ENCODE assay signal across 7 cellular contexts in genomic region chr17:78882546-78883089, GRCh38. TPM values are rescaled to one million over a fixed set of nuclear protein-coding genes. Genes with fewer than 3 reads are reported as not detected.
DNase-seq lines count a peak whose midpoint lies in the region; TF ChIP-seq lines count a peak whose summit lies in the region.

No MANE protein-coding gene starts in this region.

- H3K4me3 ChIP-seq in dorsolateral prefrontal cortex (peak overlapping the region in 18 of 59 donors; percentile 14 to 65 (median 58)), urinary bladder (ENCODE audit: low read depth, low read length) (no peak overlapping the region)

- no peaks in the 10 kb centered on the region for H3K27me3 ChIP-seq in dorsolateral prefrontal cortex

- H3K36me3 ChIP-seq in urinary bladder (ENCODE audit: insufficient read depth): no peaks in the 10 kb centered on the region

- TF ChIP-seq CTCF in dorsolateral prefrontal cortex (IDR thresholded peaks at IDR 0.05 in 54 of 56, conservative IDR thresholded peaks at IDR 0.05 in 2 of 56; ENCODE audit: low read depth in 1 of 56, partially characterized antibody in 56 of 56): no peak
- TF ChIP-seq CTCF in GM10266 (IDR thresholded peaks at IDR 0.05; ENCODE audit: control insufficient read depth, insufficient read depth, low read depth, missing control alignments): no peak

- H3K4me1 ChIP-seq in urinary bladder (ENCODE audit: insufficient read depth): no peaks in the 10 kb centered on the region

- intact Hi-C loops in dorsolateral prefrontal cortex (cut with DNase I): loop anchor here in 1 of 2 donors (5.0 kb wide), 2 partner anchors 40 to 90 kb away; no protein-coding TSS in a partner anchor

- peak overlapping the region; percentile 89 to 100 (median 99) for H3K27ac ChIP-seq in dorsolateral prefrontal cortex
- H3K27ac ChIP-seq in urinary bladder (ENCODE audit: low read depth): peak overlapping the region; percentile 84

- no peak for DNase-seq in dorsolateral prefrontal cortex
- DNase-seq in myocyte (ENCODE audit: low read depth): peak; percentile 72
- no peak for DNase-seq in NCI-H1092 (lab: John Stamatoyannopoulos, UW)
- no peak for DNase-seq in GM10266 (ENCODE audit: extremely low spot score)
- no peak for DNase-seq in GDM1 (lab: John Stamatoyannopoulos, UW)

- 27% methylated on average over 14 of the region's 14 CpGs for WGBS in urinary bladder

TF ChIP-seq in PFSK-1, 5 proteins besides CTCF, POLR2A, EP300 and RAD21:
- TF ChIP-seq SIN3A (IDR thresholded peaks at IDR 0.05; ENCODE audit: borderline replicate concordance, insufficient read depth, low read length): peak; percentile 61; the same call in 1 of the 2 replicates
- no peak for TF ChIP-seq TAF1 (IDR thresholded peaks at IDR 0.05; ENCODE audit: borderline replicate concordance, insufficient read depth, low read length)
- TF ChIP-seq, protein P1, sequence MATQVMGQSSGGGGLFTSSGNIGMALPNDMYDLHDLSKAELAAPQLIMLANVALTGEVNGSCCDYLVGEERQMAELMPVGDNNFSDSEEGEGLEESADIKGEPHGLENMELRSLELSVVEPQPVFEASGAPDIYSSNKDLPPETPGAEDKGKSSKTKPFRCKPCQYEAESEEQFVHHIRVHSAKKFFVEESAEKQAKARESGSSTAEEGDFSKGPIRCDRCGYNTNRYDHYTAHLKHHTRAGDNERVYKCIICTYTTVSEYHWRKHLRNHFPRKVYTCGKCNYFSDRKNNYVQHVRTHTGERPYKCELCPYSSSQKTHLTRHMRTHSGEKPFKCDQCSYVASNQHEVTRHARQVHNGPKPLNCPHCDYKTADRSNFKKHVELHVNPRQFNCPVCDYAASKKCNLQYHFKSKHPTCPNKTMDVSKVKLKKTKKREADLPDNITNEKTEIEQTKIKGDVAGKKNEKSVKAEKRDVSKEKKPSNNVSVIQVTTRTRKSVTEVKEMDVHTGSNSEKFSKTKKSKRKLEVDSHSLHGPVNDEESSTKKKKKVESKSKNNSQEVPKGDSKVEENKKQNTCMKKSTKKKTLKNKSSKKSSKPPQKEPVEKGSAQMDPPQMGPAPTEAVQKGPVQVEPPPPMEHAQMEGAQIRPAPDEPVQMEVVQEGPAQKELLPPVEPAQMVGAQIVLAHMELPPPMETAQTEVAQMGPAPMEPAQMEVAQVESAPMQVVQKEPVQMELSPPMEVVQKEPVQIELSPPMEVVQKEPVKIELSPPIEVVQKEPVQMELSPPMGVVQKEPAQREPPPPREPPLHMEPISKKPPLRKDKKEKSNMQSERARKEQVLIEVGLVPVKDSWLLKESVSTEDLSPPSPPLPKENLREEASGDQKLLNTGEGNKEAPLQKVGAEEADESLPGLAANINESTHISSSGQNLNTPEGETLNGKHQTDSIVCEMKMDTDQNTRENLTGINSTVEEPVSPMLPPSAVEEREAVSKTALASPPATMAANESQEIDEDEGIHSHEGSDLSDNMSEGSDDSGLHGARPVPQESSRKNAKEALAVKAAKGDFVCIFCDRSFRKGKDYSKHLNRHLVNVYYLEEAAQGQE (IDR thresholded peaks at IDR 0.05; ENCODE audit: insufficient read depth in 1 of 2, low read depth in 2 of 2, low read length in 2 of 2): no peak

RNA-seq across cellular contexts. Expression of gene CEP295NL, which starts 20.4 kb away (rescaled TPM):
- polyA plus RNA-seq in PFSK-1 (2012; ENCODE audit: insufficient read length, low read depth): 0.34 TPM
- total RNA-seq in dorsolateral prefrontal cortex (10 to 100 TPM in 17 of 120 experiments, 1 to 10 TPM in 103; 2.1 to 18.2 (median 6.7) TPM), myocyte (0.10 and 1.7 TPM in 2 replicates), urinary bladder (4.8 TPM)
- 1.3 TPM for polyA plus RNA-seq in myocyte (2012)
- polyA plus RNA-seq in urinary bladder: 0.28 TPM

RNA-seq across cellular contexts. Expression of gene USP36, which starts 42.0 kb away (rescaled TPM):
- 132 TPM for polyA plus RNA-seq in PFSK-1 (2012; ENCODE audit: insufficient read length, low read depth)
- 10 to 100 TPM; 39.1 to 90.9 (median 60.5) TPM for total RNA-seq in dorsolateral prefrontal cortex
- 24.5 and 29.7 TPM in 2 replicates for total RNA-seq in myocyte
- polyA plus RNA-seq in myocyte (2012): 38.0 TPM
- total RNA-seq in urinary bladder: 27.3 TPM
- 28.0 TPM for polyA plus RNA-seq in urinary bladder

RNA-seq across cellular contexts. Expression of gene TIMP2, which starts 42.6 kb away (rescaled TPM):
- 236 TPM for polyA plus RNA-seq in PFSK-1 (2012; ENCODE audit: insufficient read length, low read depth)
- 100 to 1,000 TPM in 119 of 120 experiments, 10 to 100 TPM in 1; 97.8 to 275 (median 166) TPM for total RNA-seq in dorsolateral prefrontal cortex
- total RNA-seq in myocyte: 197 and 208 TPM in 2 replicates
- polyA plus RNA-seq in myocyte (2012): 598 TPM
- total RNA-seq in urinary bladder: 116 TPM
- 395 TPM for polyA plus RNA-seq in urinary bladder
